Comparison of ENCODE assay signal across 15 cellular contexts in the genomic region with DNA sequence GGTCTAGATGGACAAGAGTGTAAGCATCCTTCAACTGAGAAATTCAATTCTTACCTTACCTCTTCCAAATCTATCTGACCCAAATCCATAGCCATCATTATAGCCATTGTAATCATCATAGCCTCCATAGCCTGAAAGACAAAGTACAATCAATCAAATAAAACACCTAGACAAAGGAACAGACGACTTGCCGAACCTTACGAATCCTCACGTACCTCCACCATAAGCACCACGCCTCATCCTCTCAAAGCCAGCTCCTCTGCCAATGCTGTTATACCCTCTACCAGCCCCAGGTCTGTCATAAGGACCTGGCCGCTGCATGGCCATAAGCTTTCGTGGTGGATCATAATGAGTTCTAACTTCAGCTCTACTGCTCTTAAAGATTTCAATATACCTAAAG. TPM values are rescaled to one million over a fixed set of nuclear protein-coding genes. Genes with fewer than 3 reads are reported as not detected.
DNase-seq lines count a peak whose midpoint lies in the region; ATAC-seq and TF ChIP-seq lines count a peak whose summit lies in the region.
"Had no signal": no experiment of that assay in that cellular context is flagged by ENCODE, and none has a peak within 500 bp of the region (broad histone marks: within the 10 kb centered on the region; RNA-seq: fewer than 3 reads in every experiment).

No MANE protein-coding gene starts in this region.

- H3K27me3 Mint-ChIP-seq in Calu3 (ENCODE audit: unreplicated experiment): peaks cover under 1% of the 10 kb centered on the region
- H3K27me3 Mint-ChIP-seq in naive thymus-derived CD4-positive, alpha-beta T cell: peaks cover 0 to 1% (median 0%) of the 10 kb centered on the region in 5 donors

- H3K79me2 ChIP-seq in ACC112 (ENCODE audit: control insufficient read depth, insufficient read depth, low read length, unreplicated experiment): peaks cover 82% of the 10 kb centered on the region

- no peaks in the 10 kb centered on the region for H3K9me3 ChIP-seq in naive thymus-derived CD4-positive, alpha-beta T cell (ENCODE audit: control insufficient read depth in 2 of 3, low read length in 3 of 3)
- H3K9me3 ChIP-seq: heart left ventricle, left ventricle myocardium inferior, pancreas had no signal

- no peaks in the 10 kb centered on the region for H3K9me3 Mint-ChIP-seq in Calu3 (ENCODE audit: low read depth, unreplicated experiment)
- no peaks in the 10 kb centered on the region for H3K9me3 Mint-ChIP-seq in activated naive CD4-positive, alpha-beta T cell treated with anti-CD3 and anti-CD28 coated beads, Interleukin-2, amount 50 U/mL, for 72 hours
- H3K9me3 Mint-ChIP-seq in naive thymus-derived CD4-positive, alpha-beta T cell: peaks cover 0 to 10% (median 0%) of the 10 kb centered on the region in 11 donors

- H3K4me3 ChIP-seq in ACC112 (ENCODE audit: low read depth, low read length): peak overlapping the region; percentile 94; the same call in 1 of the 2 replicates
- H3K4me3 ChIP-seq in naive thymus-derived CD4-positive, alpha-beta T cell (ENCODE audit: low read length): no peak overlapping the region

- no peak for ATAC-seq in activated naive CD4-positive, alpha-beta T cell treated with anti-CD3 and anti-CD28 coated beads, Interleukin-2, amount 50 U/mL, for 72 hours
- no peak for ATAC-seq in naive thymus-derived CD4-positive, alpha-beta T cell
- ATAC-seq in HG03135 (IDR thresholded peaks at IDR 0.05; ENCODE audit: unreplicated experiment): no peak
- ATAC-seq: heart left ventricle, pancreas had no signal

- H3K4me1 ChIP-seq in ACC112 (ENCODE audit: control insufficient read depth, insufficient read depth, low read length, unreplicated experiment): peaks cover 21% of the 10 kb centered on the region
- H3K4me1 ChIP-seq in naive thymus-derived CD4-positive, alpha-beta T cell (ENCODE audit: control insufficient read depth in 2 of 2, insufficient read depth in 2 of 2, low read length in 2 of 2): peaks cover 59 to 60% of the 10 kb centered on the region in 2 donors

- H3K4me1 Mint-ChIP-seq in Calu3 (ENCODE audit: low read depth, unreplicated experiment): peaks cover 48% of the 10 kb centered on the region
- peaks cover 64 to 88% (median 77%) of the 10 kb centered on the region in 7 donors for H3K4me1 Mint-ChIP-seq in naive thymus-derived CD4-positive, alpha-beta T cell

- POLR2A ChIA-PET in naive thymus-derived CD4-positive, alpha-beta T cell (lab: Charles Lee): interaction anchor here (0.7 to 9.5 kb wide), 3 partner anchors 12 to 1616 kb away, joined by 3 to 135 read pairs (median 6); a partner anchor contains a TSS

- H3K27ac ChIP-seq in ACC112 (ENCODE audit: low read depth, low read length): no peak overlapping the region
- peak overlapping the region; percentile 15 for H3K27ac ChIP-seq in naive thymus-derived CD4-positive, alpha-beta T cell (ENCODE audit: low read depth, low read length)
- H3K27ac ChIP-seq: heart left ventricle, left ventricle myocardium inferior, pancreas had no signal

- H3K36me3 Mint-ChIP-seq in Calu3 (ENCODE audit: insufficient read depth, unreplicated experiment): peaks cover 100% of the 10 kb centered on the region
- peaks cover 83 to 92% of the 10 kb centered on the region in 2 donors for H3K36me3 Mint-ChIP-seq in activated naive CD4-positive, alpha-beta T cell treated with anti-CD3 and anti-CD28 coated beads, Interleukin-2, amount 50 U/mL, for 72 hours
- H3K36me3 Mint-ChIP-seq in naive thymus-derived CD4-positive, alpha-beta T cell: peaks cover 45 to 83% (median 74%) of the 10 kb centered on the region in 5 donors

- no peak for TF ChIP-seq CTCF in Calu3 (IDR thresholded peaks at IDR 0.05; ENCODE audit: unreplicated experiment)

- CTCF ChIA-PET in Calu3 (lab: Charles Lee): no interaction called here
- CTCF ChIA-PET in naive thymus-derived CD4-positive, alpha-beta T cell (lab: Charles Lee): no interaction called here

- H3K27ac Mint-ChIP-seq in Calu3 (ENCODE audit: unreplicated experiment): peak overlapping the region; percentile 7
- peak overlapping the region; percentile 10 to 100 for H3K27ac Mint-ChIP-seq in activated naive CD4-positive, alpha-beta T cell treated with anti-CD3 and anti-CD28 coated beads, Interleukin-2, amount 50 U/mL, for 72 hours
- peak overlapping the region; percentile 33 to 90 (median 69) for H3K27ac Mint-ChIP-seq in naive thymus-derived CD4-positive, alpha-beta T cell

- intact Hi-C loops in Calu3 (cut with micrococcal nuclease; ENCODE audit: unreplicated experiment): no loop called here
- intact Hi-C loops in naive thymus-derived CD4-positive, alpha-beta T cell (cut with micrococcal nuclease): no loop called here

- DNase-seq in Calu3 (no peak), NOMO-1 (lab: John Stamatoyannopoulos, UW; ENCODE audit: unreplicated experiment in 2 of 2) (no peak), NCI-H226 (no peak), cerebellar cortex (ENCODE audit: low spot score) (no peak)
- DNase-seq in activated naive CD4-positive, alpha-beta T cell treated with anti-CD3 and anti-CD28 coated beads, Interleukin-2, amount 50 U/mL, for 72 hours (ENCODE audit: low spot score in 2 of 2): no peak
- no peak for DNase-seq in naive thymus-derived CD4-positive, alpha-beta T cell
- DNase-seq: activated CD4-positive, alpha-beta T cell treated with anti-CD3 and anti-CD28 coated beads for 48 hours; effector memory CD4-positive, alpha-beta T cell; heart left ventricle; left ventricle myocardium inferior; NCI-H187; NK-92 treated with Interleukin-12 subunit alpha and Interleukin-12 subunit beta, amount 100 ng/mL, for 24 hours had no signal

- no TSS peak for BruUV-seq in Calu3 (replicated peaks; lab: Mats Ljungman, UMichigan)

- no peaks in the 10 kb centered on the region for H3K27me3 ChIP-seq in ACC112 (ENCODE audit: insufficient read depth, low read length)
- no peaks in the 10 kb centered on the region for H3K27me3 ChIP-seq in naive thymus-derived CD4-positive, alpha-beta T cell (ENCODE audit: control insufficient read depth in 2 of 2, insufficient read depth in 2 of 2, low read length in 2 of 2)
- H3K27me3 ChIP-seq: heart left ventricle, pancreas had no signal

- no peak overlapping the region for H2AFZ ChIP-seq in ACC112 (ENCODE audit: low read length, unreplicated experiment)

- H3K4me3 Mint-ChIP-seq in Calu3 (ENCODE audit: low read depth, unreplicated experiment): peak overlapping the region; percentile 3
- H3K4me3 Mint-ChIP-seq in naive thymus-derived CD4-positive, alpha-beta T cell: peak overlapping the region; percentile 17 to 82 (median 45)

- peaks cover 89% of the 10 kb centered on the region for H3K36me3 ChIP-seq in ACC112 (ENCODE audit: insufficient read depth, low read length)
- H3K36me3 ChIP-seq in naive thymus-derived CD4-positive, alpha-beta T cell (ENCODE audit: control insufficient read depth in 2 of 3, insufficient read depth in 3 of 3, low read length in 3 of 3): peaks cover 71 to 89% (median 87%) of the 10 kb centered on the region in 3 experiments

RNA-seq across cellular contexts. Expression of a gene that starts 5.5 kb away (rescaled TPM):
- 765 and 870 TPM in 2 replicates for total RNA-seq in Calu3 (2022)
- 100 to 1,000 TPM; 925 to 947 TPM for total RNA-seq in activated naive CD4-positive, alpha-beta T cell treated with anti-CD3 and anti-CD28 coated beads, Interleukin-2, amount 50 U/mL, for 72 hours
- total RNA-seq in naive thymus-derived CD4-positive, alpha-beta T cell: 1,000 to 10,000 TPM; 1,010 to 2,239 (median 1,692) TPM
- 100 to 1,000 TPM; 120 to 141 TPM for polyA plus RNA-seq in naive thymus-derived CD4-positive, alpha-beta T cell

Comparison
In these comparisons a context has a peak if more than half of its experiments do, and no peak if none do; other contexts are left out.
1. H3K27ac Mint-ChIP-seq: peak in every context shown above with its lines; median percentile 69 in naive thymus-derived CD4-positive, alpha-beta T cell; 55 in activated naive CD4-positive, alpha-beta T cell treated with anti-CD3 and anti-CD28 coated beads, Interleukin-2, amount 50 U/mL, for 72 hours; 7 in Calu3.